16 cellular contexts compared by ENCODE assay signal in genomic region chr6:170439366-170440351, GRCh38.
DNase-seq lines count a peak whose midpoint lies in the region; ATAC-seq, FAIRE-seq and TF ChIP-seq lines count a peak whose summit lies in the region.
"Had no signal": no experiment of that assay in that cellular context is flagged by ENCODE, and none has a peak within 500 bp of the region (broad histone marks: within the 10 kb centered on the region; RNA-seq: fewer than 3 reads in every experiment).

No MANE protein-coding gene starts in this region.

- H3K4me3 Mint-ChIP-seq in T-helper 17 cell: peak overlapping the region; percentile 28
- H3K4me3 Mint-ChIP-seq: CD14-positive monocyte had no signal

- H3K36me3 ChIP-seq in sigmoid colon: no peaks in the 10 kb centered on the region

- ATAC-seq in T-helper 17 cell (no peak), left ventricle myocardium superior (peak; percentile 58)

- FAIRE-seq in H54 (lab: Jason Lieb, UNC): no peak
- FAIRE-seq: endothelial cell of umbilical vein had no signal

- H3K4me1 Mint-ChIP-seq in T-helper 17 cell: peaks cover 4% of the 10 kb centered on the region

- WGBS in sigmoid colon, 2 donors: 84 to 89% methylated on average over 21 of the region's 21 CpGs

- no peaks in the 10 kb centered on the region for H3K27me3 ChIP-seq in sigmoid colon
- H3K27me3 ChIP-seq: hepatocyte had no signal

- H3K9me3 ChIP-seq in T-helper 17 cell (ENCODE audit: control insufficient read depth, low read length, poor library complexity, severe bottlenecking): no peaks in the 10 kb centered on the region
- H3K9me3 ChIP-seq in sigmoid colon: no peaks in the 10 kb centered on the region

- intact Hi-C loops in left ventricle myocardium superior (cut with micrococcal nuclease) (no loop called here), sigmoid colon (cut with DNase I) (no loop called here)

- peak overlapping the region in 1 of 4 donors; percentile 4 for H3K27ac ChIP-seq in sigmoid colon
- H3K27ac ChIP-seq: hepatocyte had no signal

- DNase-seq in H54 (ENCODE audit: insufficient read length, low spot score): peak; percentile 15
- no peak for DNase-seq in T-helper 17 cell
- DNase-seq in left ventricle myocardium superior: no peak
- DNase-seq in sigmoid colon: peak; percentile 46
- DNase-seq in stimulated activated naive CD4-positive, alpha-beta T cell (lab: John Stamatoyannopoulos, UW): no peak
- no peak for DNase-seq in T-helper 2 cell
- no peak for DNase-seq in nucleus accumbens (lab: John Stamatoyannopoulos, UW)
- no peak for DNase-seq in NCI-H2196 treated with DMSO at 0.1 percent for 48 hours (lab: John Stamatoyannopoulos, UW; ENCODE audit: unreplicated experiment)
- DNase-seq: activated T-cell treated with anti-CD3 and anti-CD28 coated beads for 4 hours, Kasumi-1, NCI-H226, RPMI8226 had no signal

- TF ChIP-seq POLR2A in H54 (IDR thresholded peaks at IDR 0.05; ENCODE audit: low read depth, low read length): no peak
- TF ChIP-seq POLR2A in sigmoid colon (IDR thresholded peaks at IDR 0.05): no peak

- H3K4me3 ChIP-seq in sigmoid colon: no peak overlapping the region
- H3K4me3 ChIP-seq: hepatocyte, lung had no signal

- H3K36me3 Mint-ChIP-seq in T-helper 17 cell (ENCODE audit: low read depth): no peaks in the 10 kb centered on the region
- H3K36me3 Mint-ChIP-seq: CD14-positive monocyte had no signal

- H3K27me3 Mint-ChIP-seq in T-helper 17 cell: peaks cover 29% of the 10 kb centered on the region

- H3K27ac Mint-ChIP-seq in T-helper 17 cell: no peak overlapping the region

- peaks cover 0 to 12% (median 7%) of the 10 kb centered on the region in 4 donors for H3K4me1 ChIP-seq in sigmoid colon

- TF ChIP-seq CTCF in sigmoid colon (IDR thresholded peaks at IDR 0.05): no peak

- no peak for TF ChIP-seq EP300 in sigmoid colon (IDR thresholded peaks at IDR 0.05)

Comparison
In these comparisons a context has a peak if more than half of its experiments do, and no peak if none do; other contexts are left out.
1. DNase-seq: peak in H54 (single experiment) and sigmoid colon (single experiment); none in T-helper 17 cell (0 of 3), left ventricle myocardium superior (single experiment), stimulated activated naive CD4-positive, alpha-beta T cell (0 of 6), T-helper 2 cell (0 of 5), nucleus accumbens (0 of 56) and NCI-H2196 treated with DMSO at 0.1 percent for 48 hours (single experiment).